Comparison of ENCODE assay signal across 11 cellular contexts in the genomic region with DNA sequence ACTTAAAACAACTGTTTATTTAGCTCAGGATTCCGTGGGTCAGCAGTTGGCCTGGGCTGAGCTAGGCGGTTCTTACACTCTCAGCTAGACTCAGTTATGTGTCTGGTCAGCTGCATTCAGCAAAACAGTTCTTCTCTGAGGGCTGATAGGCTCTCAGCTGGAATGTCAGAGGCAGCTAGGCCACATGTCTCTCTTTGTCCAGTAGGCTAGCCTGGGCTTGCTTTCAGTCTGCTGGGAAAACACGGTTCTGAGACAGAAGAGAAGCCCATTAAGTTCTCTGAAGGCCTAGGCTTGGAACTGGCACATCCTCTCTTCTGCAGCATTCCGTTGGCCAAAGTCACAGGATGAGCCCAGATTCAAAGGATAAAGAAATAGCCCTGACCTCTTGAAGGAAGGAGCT.
DNase-seq lines count a peak whose midpoint lies in the region; ATAC-seq and TF ChIP-seq lines count a peak whose summit lies in the region.
"Had no signal": no experiment of that assay in that cellular context is flagged by ENCODE, and none has a peak within 500 bp of the region (broad histone marks: within the 10 kb centered on the region; RNA-seq: fewer than 3 reads in every experiment).

No MANE protein-coding gene starts in this region.

- no peak overlapping the region for H2AFZ ChIP-seq in osteoblast (ENCODE audit: low read length)

- H3K4me2 ChIP-seq in osteoblast (ENCODE audit: insufficient read depth, low read length), result no peak overlapping the region

- no peaks in the 10 kb centered on the region for H3K9me3 ChIP-seq in RWPE2 (ENCODE audit: severe bottlenecking)
- no peaks in the 10 kb centered on the region for H3K9me3 ChIP-seq in osteoblast (ENCODE audit: low read depth, low read length)

- H3K4me3 ChIP-seq in RWPE2 (ENCODE audit: severe bottlenecking) (no peak overlapping the region), osteoblast (ENCODE audit: insufficient read depth, low read length) (no peak overlapping the region)
- H3K4me3 ChIP-seq: GM12878 had no signal

- H3K4me1 ChIP-seq in RWPE2 (ENCODE audit: insufficient read depth, poor library complexity, severe bottlenecking) (peaks cover 60% of the 10 kb centered on the region), osteoblast (ENCODE audit: insufficient read depth, low read length) (peaks cover 17% of the 10 kb centered on the region)

- peak; percentile 93 for ATAC-seq in RWPE2 (ENCODE audit: low read depth)
- ATAC-seq: GM12878 had no signal

- H3K27ac ChIP-seq in RWPE2 (ENCODE audit: poor library complexity, severe bottlenecking) (peak overlapping the region; percentile 92), osteoblast (ENCODE audit: low read depth, low read length) (peak overlapping the region; percentile 53)
- H3K27ac ChIP-seq: C4-2B had no signal

- H3K27me3 ChIP-seq in RWPE2 (ENCODE audit: insufficient read depth, poor library complexity, severe bottlenecking) (no peaks in the 10 kb centered on the region), osteoblast (ENCODE audit: insufficient read depth, low read length) (no peaks in the 10 kb centered on the region)

- TF ChIP-seq CTCF in RWPE2 (IDR thresholded peaks at IDR 0.05; ENCODE audit: poor library complexity, severe bottlenecking) (no peak), osteoblast (IDR thresholded peaks at IDR 0.05; ENCODE audit: extremely low read depth, low read depth, low read length) (no peak)

- DNase-seq in DMS 273 treated with DMSO at 0.1 percent for 48 hours (lab: John Stamatoyannopoulos, UW) (peak; percentile 38), RWPE2 (ENCODE audit: low spot score) (peak; percentile 87), fibroblast of peridontal ligament (ENCODE audit: extremely low read depth) (peak; percentile 64), osteoblast (ENCODE audit: insufficient read length, low spot score, missing footprints) (peak; percentile 19), NCI-H446 treated with DMSO at 0.1 percent for 48 hours (lab: John Stamatoyannopoulos, UW) (no peak), ecto neural progenitor cell (ENCODE audit: low spot score) (no peak), epidermal melanocyte (ENCODE audit: insufficient read length, low spot score) (no peak), DMS53 (lab: John Stamatoyannopoulos, UW) (no peak)
- DNase-seq: activated CD4-positive, CD25-positive, alpha-beta regulatory T cell treated with anti-CD3 and anti-CD28 coated beads, Interleukin-2, amount 50 U/mL, for 72 hours had no signal

- H3K36me3 ChIP-seq in RWPE2 (ENCODE audit: low read depth) (no peaks in the 10 kb centered on the region), osteoblast (ENCODE audit: insufficient read depth, low read length) (no peaks in the 10 kb centered on the region)

- peaks cover 31% of the 10 kb centered on the region for H3K79me2 ChIP-seq in osteoblast (ENCODE audit: insufficient read depth, low read length)

- peaks cover 9% of the 10 kb centered on the region for H4K20me1 ChIP-seq in osteoblast (ENCODE audit: insufficient read depth, low read length)

Comparison
In these comparisons a context has a peak if more than half of its experiments do, and no peak if none do; other contexts are left out.
1. DNase-seq: peak in DMS 273 treated with DMSO at 0.1 percent for 48 hours (single experiment), RWPE2 (single experiment), fibroblast of peridontal ligament (single experiment) and osteoblast (single experiment); none in NCI-H446 treated with DMSO at 0.1 percent for 48 hours (single experiment), ecto neural progenitor cell (single experiment), epidermal melanocyte (single experiment) and DMS53 (single experiment).